ENCODE assay signal across 23 cellular contexts in the genomic region with DNA sequence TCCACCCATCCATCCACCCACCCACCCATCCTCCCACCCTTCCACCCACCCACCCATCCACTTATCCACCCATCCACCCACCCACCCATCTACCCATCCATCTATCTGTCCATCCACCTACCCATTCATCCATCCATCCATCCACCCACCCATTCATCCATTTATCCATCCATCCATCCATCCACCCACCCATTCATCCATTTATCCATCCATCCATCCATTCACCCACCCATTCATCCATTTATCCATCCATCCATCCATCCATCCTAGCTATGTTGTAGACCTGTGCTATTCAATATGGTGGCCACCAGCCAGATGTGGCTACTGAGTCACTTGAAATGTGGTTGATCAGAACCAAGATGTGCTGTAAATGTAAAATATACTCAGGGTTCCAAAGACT. TPM values are rescaled to one million over a fixed set of nuclear protein-coding genes. Genes with fewer than 3 reads are reported as not detected.
DNase-seq lines count a peak whose midpoint lies in the region; ATAC-seq, FAIRE-seq and TF ChIP-seq lines count a peak whose summit lies in the region.
"Had no signal": no experiment of that assay in that cellular context is flagged by ENCODE, and none has a peak within 500 bp of the region (broad histone marks: within the 10 kb centered on the region; RNA-seq: fewer than 3 reads in every experiment).

No MANE protein-coding gene starts in this region.

- H3K4me1 Mint-ChIP-seq in activated CD8-positive, alpha-beta T cell treated with anti-CD3 and anti-CD28 coated beads for 36 hours (ENCODE audit: low read depth) = peaks cover 4% of the 10 kb centered on the region
- H3K4me1 Mint-ChIP-seq in activated CD8-positive, alpha-beta T cell treated with anti-CD3 and anti-CD28 coated beads, Interleukin-2, amount 10 ng/mL, durations not matched to agents 7 days and 5 days (ENCODE audit: low read depth) = no peaks in the 10 kb centered on the region
- peaks cover 3% of the 10 kb centered on the region for H3K4me1 Mint-ChIP-seq in activated naive CD8-positive, alpha-beta T cell treated with anti-CD3 and anti-CD28 coated beads, Interleukin-2, amount 50 U/mL, for 24 hours
- no peaks in the 10 kb centered on the region for H3K4me1 Mint-ChIP-seq in activated naive CD8-positive, alpha-beta T cell treated with anti-CD3 and anti-CD28 coated beads for 36 hours
- peaks cover 9% of the 10 kb centered on the region for H3K4me1 Mint-ChIP-seq in activated T-helper 17 cell treated with anti-CD3 and anti-CD28 coated beads, Interleukin-2, amount 50 U/mL, for 72 hours

- peaks cover 13% of the 10 kb centered on the region for H3K27me3 ChIP-seq in osteoblast (ENCODE audit: insufficient read depth, low read length)

- FAIRE-seq in kidney (lab: Jason Lieb, UNC) = no peak
- FAIRE-seq: GM12891, GM19239 had no signal

- no peak overlapping the region for H3K27ac ChIP-seq in osteoblast (ENCODE audit: low read depth, low read length)
- no peak overlapping the region for H3K27ac ChIP-seq in kidney (ENCODE audit: low read depth in 2 of 2, low read length in 2 of 2)
- H3K27ac ChIP-seq: BLaER1 treated with 17β-estradiol and CSF1 and Interleukin-3, amounts not matched to agents 10 nM and 100 nM; HL-60 had no signal

- intact Hi-C loops in activated CD8-positive, alpha-beta T cell treated with anti-CD3 and anti-CD28 coated beads for 36 hours (cut with micrococcal nuclease) = no loop called here
- intact Hi-C loops in kidney (cut with DNase I) = no loop called here

- no peak overlapping the region for H3K4me3 Mint-ChIP-seq in activated CD8-positive, alpha-beta T cell treated with anti-CD3 and anti-CD28 coated beads for 36 hours
- H3K4me3 Mint-ChIP-seq in activated CD8-positive, alpha-beta T cell treated with anti-CD3 and anti-CD28 coated beads, Interleukin-2, amount 10 ng/mL, durations not matched to agents 7 days and 5 days = no peak overlapping the region
- H3K4me3 Mint-ChIP-seq in activated naive CD8-positive, alpha-beta T cell treated with anti-CD3 and anti-CD28 coated beads, Interleukin-2, amount 50 U/mL, for 24 hours = peak overlapping the region; percentile 52
- no peak overlapping the region for H3K4me3 Mint-ChIP-seq in activated naive CD8-positive, alpha-beta T cell treated with anti-CD3 and anti-CD28 coated beads for 36 hours
- H3K4me3 Mint-ChIP-seq in activated T-helper 17 cell treated with anti-CD3 and anti-CD28 coated beads, Interleukin-2, amount 50 U/mL, for 72 hours = peak overlapping the region; percentile 26
- H3K4me3 Mint-ChIP-seq: B cell; CD8-positive, alpha-beta T cell had no signal

- H2AFZ ChIP-seq in osteoblast (ENCODE audit: low read length) = no peak overlapping the region

- TF ChIP-seq CTCF in activated CD8-positive, alpha-beta T cell treated with anti-CD3 and anti-CD28 coated beads for 36 hours (IDR thresholded peaks at IDR 0.05) = no peak
- TF ChIP-seq CTCF in osteoblast (IDR thresholded peaks at IDR 0.05; ENCODE audit: extremely low read depth, low read depth, low read length) = no peak
- no peak for TF ChIP-seq CTCF in kidney (IDR thresholded peaks at IDR 0.05; ENCODE audit: borderline replicate concordance, extremely low read depth, insufficient read depth)

- CTCF ChIA-PET in activated CD8-positive, alpha-beta T cell treated with anti-CD3 and anti-CD28 coated beads for 36 hours (lab: Charles Lee) = no interaction called here
- CTCF ChIA-PET in activated CD8-positive, alpha-beta T cell treated with anti-CD3 and anti-CD28 coated beads, Interleukin-2, amount 10 ng/mL, durations not matched to agents 7 days and 5 days (lab: Charles Lee) = no interaction called here

- peaks cover 3% of the 10 kb centered on the region for H3K9me3 Mint-ChIP-seq in activated CD8-positive, alpha-beta T cell treated with anti-CD3 and anti-CD28 coated beads for 36 hours
- H3K9me3 Mint-ChIP-seq in activated CD8-positive, alpha-beta T cell treated with anti-CD3 and anti-CD28 coated beads, Interleukin-2, amount 10 ng/mL, durations not matched to agents 7 days and 5 days (ENCODE audit: insufficient read depth) = no peaks in the 10 kb centered on the region
- H3K9me3 Mint-ChIP-seq in activated naive CD8-positive, alpha-beta T cell treated with anti-CD3 and anti-CD28 coated beads, Interleukin-2, amount 50 U/mL, for 24 hours = peaks cover 4% of the 10 kb centered on the region
- peaks cover 4% of the 10 kb centered on the region for H3K9me3 Mint-ChIP-seq in activated naive CD8-positive, alpha-beta T cell treated with anti-CD3 and anti-CD28 coated beads for 36 hours
- H3K9me3 Mint-ChIP-seq in activated T-helper 17 cell treated with anti-CD3 and anti-CD28 coated beads, Interleukin-2, amount 50 U/mL, for 72 hours = no peaks in the 10 kb centered on the region
- H3K9me3 Mint-ChIP-seq: CD8-positive, alpha-beta T cell had no signal

- no peak for ATAC-seq in activated CD8-positive, alpha-beta T cell treated with anti-CD3 and anti-CD28 coated beads for 36 hours
- ATAC-seq in activated CD8-positive, alpha-beta T cell treated with anti-CD3 and anti-CD28 coated beads, Interleukin-2, amount 10 ng/mL, durations not matched to agents 7 days and 5 days = no peak
- ATAC-seq in activated naive CD8-positive, alpha-beta T cell treated with anti-CD3 and anti-CD28 coated beads, Interleukin-2, amount 50 U/mL, for 24 hours = no peak
- peak; percentile 49 for ATAC-seq in activated T-helper 17 cell treated with anti-CD3 and anti-CD28 coated beads, Interleukin-2, amount 50 U/mL, for 72 hours (replicated peaks)
- ATAC-seq: CD8-positive, alpha-beta T cell had no signal

- no peaks in the 10 kb centered on the region for H3K79me2 ChIP-seq in osteoblast (ENCODE audit: insufficient read depth, low read length)

- H3K4me1 ChIP-seq in osteoblast (ENCODE audit: insufficient read depth, low read length) = no peaks in the 10 kb centered on the region
- H3K4me1 ChIP-seq in kidney (ENCODE audit: control insufficient read depth in 1 of 2, insufficient read depth in 1 of 2, low read depth in 1 of 2, low read length in 2 of 2) = no peaks in the 10 kb centered on the region
- H3K4me1 ChIP-seq: HAP-1 had no signal

- H3K27me3 Mint-ChIP-seq in activated CD8-positive, alpha-beta T cell treated with anti-CD3 and anti-CD28 coated beads for 36 hours = peaks cover 20% of the 10 kb centered on the region
- peaks cover 29% of the 10 kb centered on the region for H3K27me3 Mint-ChIP-seq in activated CD8-positive, alpha-beta T cell treated with anti-CD3 and anti-CD28 coated beads, Interleukin-2, amount 10 ng/mL, durations not matched to agents 7 days and 5 days (ENCODE audit: low read depth)
- H3K27me3 Mint-ChIP-seq in activated naive CD8-positive, alpha-beta T cell treated with anti-CD3 and anti-CD28 coated beads, Interleukin-2, amount 50 U/mL, for 24 hours = peaks cover 24% of the 10 kb centered on the region
- peaks cover 32% of the 10 kb centered on the region for H3K27me3 Mint-ChIP-seq in activated naive CD8-positive, alpha-beta T cell treated with anti-CD3 and anti-CD28 coated beads for 36 hours
- H3K27me3 Mint-ChIP-seq in activated T-helper 17 cell treated with anti-CD3 and anti-CD28 coated beads, Interleukin-2, amount 50 U/mL, for 72 hours = peaks cover 36% of the 10 kb centered on the region

- peak; percentile 30 for DNase-seq in activated CD8-positive, alpha-beta T cell treated with anti-CD3 and anti-CD28 coated beads for 36 hours
- no peak for DNase-seq in activated CD8-positive, alpha-beta T cell treated with anti-CD3 and anti-CD28 coated beads, Interleukin-2, amount 10 ng/mL, durations not matched to agents 7 days and 5 days
- no peak for DNase-seq in activated naive CD8-positive, alpha-beta T cell treated with anti-CD3 and anti-CD28 coated beads, Interleukin-2, amount 50 U/mL, for 24 hours
- no peak for DNase-seq in activated naive CD8-positive, alpha-beta T cell treated with anti-CD3 and anti-CD28 coated beads for 36 hours
- DNase-seq in osteoblast (ENCODE audit: insufficient read length, low spot score, missing footprints) = peak; percentile 69
- no peak for DNase-seq in DMS 273 treated with DMSO at 0.1 percent for 48 hours (lab: John Stamatoyannopoulos, UW)
- no peak for DNase-seq in kidney
- DNase-seq: 8988T; Calu3; CD8-positive, alpha-beta T cell; DMS53; DND-41; EL had no signal

- POLR2A ChIA-PET in activated CD8-positive, alpha-beta T cell treated with anti-CD3 and anti-CD28 coated beads for 36 hours (lab: Charles Lee) = no interaction called here
- POLR2A ChIA-PET in activated CD8-positive, alpha-beta T cell treated with anti-CD3 and anti-CD28 coated beads, Interleukin-2, amount 10 ng/mL, durations not matched to agents 7 days and 5 days (lab: Charles Lee) = no interaction called here

- no peak overlapping the region for H3K27ac Mint-ChIP-seq in activated CD8-positive, alpha-beta T cell treated with anti-CD3 and anti-CD28 coated beads for 36 hours
- H3K27ac Mint-ChIP-seq in activated CD8-positive, alpha-beta T cell treated with anti-CD3 and anti-CD28 coated beads, Interleukin-2, amount 10 ng/mL, durations not matched to agents 7 days and 5 days = no peak overlapping the region
- peak overlapping the region; percentile 76 for H3K27ac Mint-ChIP-seq in activated naive CD8-positive, alpha-beta T cell treated with anti-CD3 and anti-CD28 coated beads, Interleukin-2, amount 50 U/mL, for 24 hours
- no peak overlapping the region for H3K27ac Mint-ChIP-seq in activated naive CD8-positive, alpha-beta T cell treated with anti-CD3 and anti-CD28 coated beads for 36 hours
- no peak overlapping the region for H3K27ac Mint-ChIP-seq in activated T-helper 17 cell treated with anti-CD3 and anti-CD28 coated beads, Interleukin-2, amount 50 U/mL, for 72 hours
- H3K27ac Mint-ChIP-seq: B cell; CD8-positive, alpha-beta T cell had no signal

- H3K36me3 Mint-ChIP-seq in activated CD8-positive, alpha-beta T cell treated with anti-CD3 and anti-CD28 coated beads for 36 hours (ENCODE audit: low read depth) = no peaks in the 10 kb centered on the region
- no peaks in the 10 kb centered on the region for H3K36me3 Mint-ChIP-seq in activated CD8-positive, alpha-beta T cell treated with anti-CD3 and anti-CD28 coated beads, Interleukin-2, amount 10 ng/mL, durations not matched to agents 7 days and 5 days (ENCODE audit: low read depth)
- H3K36me3 Mint-ChIP-seq in activated naive CD8-positive, alpha-beta T cell treated with anti-CD3 and anti-CD28 coated beads, Interleukin-2, amount 50 U/mL, for 24 hours (ENCODE audit: low read depth) = peaks cover 2% of the 10 kb centered on the region
- no peaks in the 10 kb centered on the region for H3K36me3 Mint-ChIP-seq in activated naive CD8-positive, alpha-beta T cell treated with anti-CD3 and anti-CD28 coated beads for 36 hours
- H3K36me3 Mint-ChIP-seq in activated T-helper 17 cell treated with anti-CD3 and anti-CD28 coated beads, Interleukin-2, amount 50 U/mL, for 72 hours (ENCODE audit: low read depth) = peaks cover 12% of the 10 kb centered on the region
- H3K36me3 Mint-ChIP-seq: CD8-positive, alpha-beta T cell had no signal

- H3K4me2 ChIP-seq in osteoblast (ENCODE audit: insufficient read depth, low read length) = no peak overlapping the region
- H3K4me2 ChIP-seq: BLaER1 treated with 17β-estradiol and CSF1 and Interleukin-3, amounts not matched to agents 10 nM and 100 nM had no signal

- H3K9me3 ChIP-seq in osteoblast (ENCODE audit: low read depth, low read length) = no peaks in the 10 kb centered on the region
- H3K9me3 ChIP-seq in kidney (ENCODE audit: control insufficient read depth in 1 of 2, low read length in 2 of 2) = no peaks in the 10 kb centered on the region
- H3K9me3 ChIP-seq: HAP-1 had no signal

- no peaks in the 10 kb centered on the region for H3K36me3 ChIP-seq in osteoblast (ENCODE audit: insufficient read depth, low read length)
- no peaks in the 10 kb centered on the region for H3K36me3 ChIP-seq in kidney (ENCODE audit: control insufficient read depth in 1 of 2, insufficient read depth in 2 of 2, low read length in 2 of 2)
- H3K36me3 ChIP-seq: BLaER1 treated with 17β-estradiol and CSF1 and Interleukin-3, amounts not matched to agents 10 nM and 100 nM; HAP-1 had no signal

- H3K9ac ChIP-seq in kidney (ENCODE audit: low read length in 2 of 2) = no peak overlapping the region
- H3K9ac ChIP-seq: BLaER1 treated with 17β-estradiol and CSF1 and Interleukin-3, amounts not matched to agents 10 nM and 100 nM had no signal

- H3K4me3 ChIP-seq in osteoblast (ENCODE audit: insufficient read depth, low read length) = no peak overlapping the region
- H3K4me3 ChIP-seq in kidney (ENCODE audit: low read length in 2 of 2) = no peak overlapping the region
- H3K4me3 ChIP-seq: BLaER1 treated with 17β-estradiol and CSF1 and Interleukin-3, amounts not matched to agents 10 nM and 100 nM; HAP-1 had no signal

- H4K20me1 ChIP-seq in osteoblast (ENCODE audit: insufficient read depth, low read length) = no peaks in the 10 kb centered on the region

RNA-seq across cellular contexts. Expression of a gene that starts 5.1 kb away (rescaled TPM):
- under 1 TPM; 0.25 to 0.63 TPM for total RNA-seq in activated CD8-positive, alpha-beta T cell treated with anti-CD3 and anti-CD28 coated beads for 36 hours
- total RNA-seq in activated CD8-positive, alpha-beta T cell treated with anti-CD3 and anti-CD28 coated beads, Interleukin-2, amount 10 ng/mL, durations not matched to agents 7 days and 5 days = under 1 TPM; 0.34 to 0.42 TPM
- total RNA-seq in activated naive CD8-positive, alpha-beta T cell treated with anti-CD3 and anti-CD28 coated beads for 36 hours = under 1 TPM; 0.50 to 0.52 TPM
- under 1 TPM; 0.11 to 0.37 TPM for total RNA-seq in activated T-helper 17 cell treated with anti-CD3 and anti-CD28 coated beads, Interleukin-2, amount 50 U/mL, for 72 hours
- total RNA-seq in osteoblast (not detected in 2 replicates), kidney (18.5 TPM)
- 19.3 TPM for polyA plus RNA-seq in kidney (ENCODE audit: insufficient read depth, low read depth, low replicate concordance)
- total RNA-seq: HT1080 had no signal

RNA-seq across cellular contexts. Expression of a gene that starts 28.6 kb away (rescaled TPM):
- total RNA-seq in activated CD8-positive, alpha-beta T cell treated with anti-CD3 and anti-CD28 coated beads for 36 hours = 10 to 100 TPM; 50.7 to 54.1 TPM
- total RNA-seq in activated CD8-positive, alpha-beta T cell treated with anti-CD3 and anti-CD28 coated beads, Interleukin-2, amount 10 ng/mL, durations not matched to agents 7 days and 5 days = 10 to 100 TPM; 44.8 to 46.9 TPM
- 10 to 100 TPM; 44.0 to 45.8 TPM for total RNA-seq in activated naive CD8-positive, alpha-beta T cell treated with anti-CD3 and anti-CD28 coated beads for 36 hours
- total RNA-seq in activated T-helper 17 cell treated with anti-CD3 and anti-CD28 coated beads, Interleukin-2, amount 50 U/mL, for 72 hours = 10 to 100 TPM; 39.0 to 53.8 TPM
- total RNA-seq in osteoblast (35.9 and 40.5 TPM in 2 replicates), kidney (44.4 TPM)
- polyA plus RNA-seq in kidney (ENCODE audit: insufficient read depth, low read depth, low replicate concordance) = 34.2 TPM

RNA-seq across cellular contexts. Expression of a gene that starts 28.9 kb away (rescaled TPM):
- total RNA-seq in activated CD8-positive, alpha-beta T cell treated with anti-CD3 and anti-CD28 coated beads for 36 hours = 10 to 100 TPM; 71.8 to 83.3 TPM
- total RNA-seq in activated CD8-positive, alpha-beta T cell treated with anti-CD3 and anti-CD28 coated beads, Interleukin-2, amount 10 ng/mL, durations not matched to agents 7 days and 5 days = 100 to 1,000 TPM; 125 to 136 TPM
- total RNA-seq in activated naive CD8-positive, alpha-beta T cell treated with anti-CD3 and anti-CD28 coated beads for 36 hours = 10 to 100 TPM; 83.7 to 86.0 TPM
- total RNA-seq in activated T-helper 17 cell treated with anti-CD3 and anti-CD28 coated beads, Interleukin-2, amount 50 U/mL, for 72 hours = 10 to 100 TPM; 90.1 to 93.7 TPM
- 9.0 and 9.4 TPM in 2 replicates for total RNA-seq in osteoblast
- 112 TPM for total RNA-seq in kidney
- polyA plus RNA-seq in kidney (ENCODE audit: insufficient read depth, low read depth, low replicate concordance) = 181 TPM

RNA-seq across cellular contexts. Expression of a gene that starts 32.8 kb away (rescaled TPM):
- 1 to 10 TPM; 4.0 to 4.8 TPM for total RNA-seq in activated CD8-positive, alpha-beta T cell treated with anti-CD3 and anti-CD28 coated beads for 36 hours
- 1 to 10 TPM in 1 of 2 experiments, under 1 TPM in 1; 0.63 to 1.0 TPM for total RNA-seq in activated CD8-positive, alpha-beta T cell treated with anti-CD3 and anti-CD28 coated beads, Interleukin-2, amount 10 ng/mL, durations not matched to agents 7 days and 5 days
- total RNA-seq in activated naive CD8-positive, alpha-beta T cell treated with anti-CD3 and anti-CD28 coated beads for 36 hours = 1 to 10 TPM in 1 of 2 experiments, under 1 TPM in 1; 0.99 to 1.4 TPM
- 10 to 100 TPM in 1 of 2 donors, 1 to 10 TPM in 1; 3.6 to 19.5 TPM for total RNA-seq in activated T-helper 17 cell treated with anti-CD3 and anti-CD28 coated beads, Interleukin-2, amount 50 U/mL, for 72 hours
- total RNA-seq in osteoblast (not detected in 2 replicates), kidney (6.1 TPM)
- polyA plus RNA-seq in kidney (ENCODE audit: insufficient read depth, low read depth, low replicate concordance) = 8.9 TPM
- total RNA-seq: Calu3, G401, H4, HT1080 had no signal

RNA-seq across cellular contexts. Expression of a gene that starts 36.2 kb away (rescaled TPM):
- total RNA-seq in activated CD8-positive, alpha-beta T cell treated with anti-CD3 and anti-CD28 coated beads for 36 hours = 10 to 100 TPM; 96.4 to 99.2 TPM
- total RNA-seq in activated CD8-positive, alpha-beta T cell treated with anti-CD3 and anti-CD28 coated beads, Interleukin-2, amount 10 ng/mL, durations not matched to agents 7 days and 5 days = 100 to 1,000 TPM; 162 to 168 TPM
- total RNA-seq in activated naive CD8-positive, alpha-beta T cell treated with anti-CD3 and anti-CD28 coated beads for 36 hours = 10 to 100 TPM; 73.3 to 73.5 TPM
- 100 to 1,000 TPM; 113 to 154 TPM for total RNA-seq in activated T-helper 17 cell treated with anti-CD3 and anti-CD28 coated beads, Interleukin-2, amount 50 U/mL, for 72 hours
- total RNA-seq in osteoblast (1.2 and 3.3 TPM in 2 replicates), kidney (136 TPM)
- 74.8 TPM for polyA plus RNA-seq in kidney (ENCODE audit: insufficient read depth, low read depth, low replicate concordance)

Comparison
In these comparisons a context has a peak if more than half of its experiments do, and no peak if none do; other contexts are left out.
1. DNase-seq: peak in activated CD8-positive, alpha-beta T cell treated with anti-CD3 and anti-CD28 coated beads for 36 hours (single experiment) and osteoblast (single experiment); none in activated CD8-positive, alpha-beta T cell treated with anti-CD3 and anti-CD28 coated beads, Interleukin-2, amount 10 ng/mL, durations not matched to agents 7 days and 5 days (single experiment), activated naive CD8-positive, alpha-beta T cell treated with anti-CD3 and anti-CD28 coated beads, Interleukin-2, amount 50 U/mL, for 24 hours (single experiment), activated naive CD8-positive, alpha-beta T cell treated with anti-CD3 and anti-CD28 coated beads for 36 hours (single experiment), DMS 273 treated with DMSO at 0.1 percent for 48 hours (single experiment) and kidney (single experiment).
2. H3K4me3 Mint-ChIP-seq: peak in activated naive CD8-positive, alpha-beta T cell treated with anti-CD3 and anti-CD28 coated beads, Interleukin-2, amount 50 U/mL, for 24 hours (single experiment) and activated T-helper 17 cell treated with anti-CD3 and anti-CD28 coated beads, Interleukin-2, amount 50 U/mL, for 72 hours (single experiment); none in activated CD8-positive, alpha-beta T cell treated with anti-CD3 and anti-CD28 coated beads for 36 hours (single experiment), activated CD8-positive, alpha-beta T cell treated with anti-CD3 and anti-CD28 coated beads, Interleukin-2, amount 10 ng/mL, durations not matched to agents 7 days and 5 days (single experiment) and activated naive CD8-positive, alpha-beta T cell treated with anti-CD3 and anti-CD28 coated beads for 36 hours (single experiment).
3. RNA of a gene that starts 5.1 kb away (total RNA-seq): 18.5 TPM in kidney (single experiment); 0.25 to 0.63 TPM in activated CD8-positive, alpha-beta T cell treated with anti-CD3 and anti-CD28 coated beads for 36 hours, 0.50 to 0.52 TPM in activated naive CD8-positive, alpha-beta T cell treated with anti-CD3 and anti-CD28 coated beads for 36 hours, 0.34 to 0.42 TPM in activated CD8-positive, alpha-beta T cell treated with anti-CD3 and anti-CD28 coated beads, Interleukin-2, amount 10 ng/mL, durations not matched to agents 7 days and 5 days, 0.11 to 0.37 TPM in activated T-helper 17 cell treated with anti-CD3 and anti-CD28 coated beads, Interleukin-2, amount 50 U/mL, for 72 hours and not detected in osteoblast; every median in the first group is over 10 times any median in the second.